ENCODE assay signal across 1 cellular context in the genomic region with DNA sequence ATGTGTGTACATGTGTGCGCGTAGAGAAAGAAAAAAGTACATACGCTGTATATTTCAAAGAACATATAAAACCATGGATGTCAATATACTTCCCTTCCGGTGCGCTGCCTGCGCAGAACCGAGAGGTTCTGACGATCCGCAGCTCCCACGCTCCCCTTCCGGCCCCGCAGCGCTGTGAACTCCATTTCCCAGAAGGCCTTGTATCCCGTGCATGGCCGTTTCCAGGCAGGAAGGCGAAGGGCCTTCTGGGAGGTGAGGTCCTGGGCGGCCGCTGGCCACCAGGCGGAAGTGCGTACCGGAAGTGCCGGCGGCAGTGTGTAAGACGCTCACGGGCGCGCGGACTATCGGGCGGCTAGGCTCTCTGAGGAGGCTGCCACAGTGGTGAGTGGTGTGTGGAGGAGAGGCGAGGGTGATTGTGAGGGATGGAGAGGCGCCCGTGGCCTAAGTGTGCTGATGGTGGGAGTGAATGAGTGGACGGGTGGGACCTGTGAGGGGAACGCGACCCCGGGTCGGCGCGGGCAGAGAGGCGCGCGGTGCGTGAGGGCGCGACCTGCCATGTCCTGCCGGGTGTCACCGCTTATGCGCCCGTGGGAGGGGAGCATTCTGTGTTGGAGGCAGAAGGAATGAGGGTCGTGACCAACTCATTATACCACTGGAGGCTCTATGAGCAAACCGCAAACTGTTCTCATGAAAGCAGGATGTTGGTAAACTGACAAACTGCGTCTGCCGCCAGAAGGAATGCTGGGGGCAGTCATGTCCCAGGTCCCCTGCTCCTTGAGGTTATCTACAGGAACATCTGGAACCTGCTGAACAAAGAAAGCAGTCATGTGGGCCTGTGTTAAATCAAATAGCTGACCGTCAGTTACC.
TF ChIP-seq lines count a peak whose summit lies in the region.

TSS of gene ERVK3-1 (plus strand) at position 313 of the 867 bp plus-strand sequence. CDS start 6,792 bp downstream, outside the sequence.

TF ChIP-seq in HepG2, 621 proteins besides CTCF, POLR2A, EP300 and RAD21 (continued from another document and continues in another):
- TF ChIP-seq ZNF180 (CRISPR knock-in tag; IDR thresholded peaks at IDR 0.05; ENCODE audit: borderline replicate concordance, low read depth) = peak; percentile 28; the same call in 1 of the 2 replicates
- peak; percentile 99 for TF ChIP-seq IRF2 (CRISPR knock-in tag; IDR thresholded peaks at IDR 0.05)
- TF ChIP-seq ZNF251 (CRISPR knock-in tag; IDR thresholded peaks at IDR 0.05) = 0 out of 2 replicates have a peak, but pooled peaks have one; percentile 27
- TF ChIP-seq CENPBD1 (CRISPR knock-in tag; IDR thresholded peaks at IDR 0.05; ENCODE audit: borderline replicate concordance, low read depth) = no peak
- TF ChIP-seq RNF2 (conservative IDR thresholded peaks at IDR 0.05; ENCODE audit: low read depth) = peak; percentile 38; the same call in 1 of the 2 replicates
- TF ChIP-seq ZMYM4 (CRISPR knock-in tag; IDR thresholded peaks at IDR 0.05) = peak; percentile 60; the same call in 1 of the 2 replicates
- no peak for TF ChIP-seq THYN1 (CRISPR knock-in tag; IDR thresholded peaks at IDR 0.05; ENCODE audit: borderline replicate concordance, low read depth)
- no peak for TF ChIP-seq ZNF367 (CRISPR knock-in tag; IDR thresholded peaks at IDR 0.05; ENCODE audit: borderline replicate concordance)
- TF ChIP-seq MTF2 (CRISPR knock-in tag; IDR thresholded peaks at IDR 0.05; ENCODE audit: borderline replicate concordance) = no peak
- TF ChIP-seq SMARCE1 (IDR thresholded peaks at IDR 0.05; ENCODE audit: borderline replicate concordance) = no peak
- TF ChIP-seq ZNF768 (CRISPR knock-in tag; IDR thresholded peaks at IDR 0.05) = peak; percentile 69; the same call in 1 of the 2 replicates
- TF ChIP-seq ZNF850 (CRISPR knock-in tag; conservative IDR thresholded peaks at IDR 0.05) = no peak
- no peak for TF ChIP-seq ZNF337 (CRISPR knock-in tag; IDR thresholded peaks at IDR 0.05; ENCODE audit: borderline replicate concordance, low read depth)
- TF ChIP-seq CCAR2 (optimal IDR thresholded peaks at IDR 0.05; ENCODE audit: low read depth, low read length) = no peak
- TF ChIP-seq KDM3A (CRISPR knock-in tag; IDR thresholded peaks at IDR 0.05; ENCODE audit: low read depth) = peak; percentile 75; the same call in 1 of the 2 replicates
- no peak for TF ChIP-seq MZF1 (CRISPR knock-in tag; IDR thresholded peaks at IDR 0.05; ENCODE audit: borderline replicate concordance)
- TF ChIP-seq, protein P1, sequence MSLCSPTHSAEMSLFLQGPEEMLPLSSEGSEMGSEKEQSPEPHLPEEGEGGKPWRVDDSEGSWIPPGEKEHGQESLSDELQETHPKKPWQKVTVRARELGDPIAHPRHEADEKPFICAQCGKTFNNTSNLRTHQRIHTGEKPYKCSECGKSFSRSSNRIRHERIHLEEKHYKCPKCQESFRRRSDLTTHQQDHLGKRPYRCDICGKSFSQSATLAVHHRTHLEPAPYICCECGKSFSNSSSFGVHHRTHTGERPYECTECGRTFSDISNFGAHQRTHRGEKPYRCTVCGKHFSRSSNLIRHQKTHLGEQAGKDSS (CRISPR knock-in tag; IDR thresholded peaks at IDR 0.05; ENCODE audit: borderline replicate concordance, low read depth) = peak; percentile 7; the same call in 1 of the 2 replicates
- TF ChIP-seq, protein P2, sequence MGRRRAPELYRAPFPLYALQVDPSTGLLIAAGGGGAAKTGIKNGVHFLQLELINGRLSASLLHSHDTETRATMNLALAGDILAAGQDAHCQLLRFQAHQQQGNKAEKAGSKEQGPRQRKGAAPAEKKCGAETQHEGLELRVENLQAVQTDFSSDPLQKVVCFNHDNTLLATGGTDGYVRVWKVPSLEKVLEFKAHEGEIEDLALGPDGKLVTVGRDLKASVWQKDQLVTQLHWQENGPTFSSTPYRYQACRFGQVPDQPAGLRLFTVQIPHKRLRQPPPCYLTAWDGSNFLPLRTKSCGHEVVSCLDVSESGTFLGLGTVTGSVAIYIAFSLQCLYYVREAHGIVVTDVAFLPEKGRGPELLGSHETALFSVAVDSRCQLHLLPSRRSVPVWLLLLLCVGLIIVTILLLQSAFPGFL (CRISPR knock-in tag; IDR thresholded peaks at IDR 0.05) = 0 out of 2 replicates have a peak, but pooled peaks have one; percentile 55
- 0 out of 2 replicates have a peak, but pooled peaks have one; percentile 22 for TF ChIP-seq ZNF605 (CRISPR knock-in tag; IDR thresholded peaks at IDR 0.05)
- TF ChIP-seq ATM (IDR thresholded peaks at IDR 0.05; ENCODE audit: borderline replicate concordance) = no peak
- TF ChIP-seq PAF1 (CRISPR knock-in tag; IDR thresholded peaks at IDR 0.05) = 0 out of 2 replicates have a peak, but pooled peaks have one; percentile 63
- TF ChIP-seq MTERF4 (CRISPR knock-in tag; IDR thresholded peaks at IDR 0.05) = peak; percentile 62; the same call in 1 of the 2 replicates
- no peak for TF ChIP-seq ZNF570 (CRISPR knock-in tag; IDR thresholded peaks at IDR 0.05; ENCODE audit: borderline replicate concordance)
- no peak for TF ChIP-seq MAFF (IDR thresholded peaks at IDR 0.05; ENCODE audit: low read depth, low read length)
- TF ChIP-seq CAMTA2 (CRISPR knock-in tag; IDR thresholded peaks at IDR 0.05; ENCODE audit: borderline replicate concordance) = 0 out of 2 replicates have a peak, but pooled peaks have one; percentile 9
- TF ChIP-seq, protein P3, sequence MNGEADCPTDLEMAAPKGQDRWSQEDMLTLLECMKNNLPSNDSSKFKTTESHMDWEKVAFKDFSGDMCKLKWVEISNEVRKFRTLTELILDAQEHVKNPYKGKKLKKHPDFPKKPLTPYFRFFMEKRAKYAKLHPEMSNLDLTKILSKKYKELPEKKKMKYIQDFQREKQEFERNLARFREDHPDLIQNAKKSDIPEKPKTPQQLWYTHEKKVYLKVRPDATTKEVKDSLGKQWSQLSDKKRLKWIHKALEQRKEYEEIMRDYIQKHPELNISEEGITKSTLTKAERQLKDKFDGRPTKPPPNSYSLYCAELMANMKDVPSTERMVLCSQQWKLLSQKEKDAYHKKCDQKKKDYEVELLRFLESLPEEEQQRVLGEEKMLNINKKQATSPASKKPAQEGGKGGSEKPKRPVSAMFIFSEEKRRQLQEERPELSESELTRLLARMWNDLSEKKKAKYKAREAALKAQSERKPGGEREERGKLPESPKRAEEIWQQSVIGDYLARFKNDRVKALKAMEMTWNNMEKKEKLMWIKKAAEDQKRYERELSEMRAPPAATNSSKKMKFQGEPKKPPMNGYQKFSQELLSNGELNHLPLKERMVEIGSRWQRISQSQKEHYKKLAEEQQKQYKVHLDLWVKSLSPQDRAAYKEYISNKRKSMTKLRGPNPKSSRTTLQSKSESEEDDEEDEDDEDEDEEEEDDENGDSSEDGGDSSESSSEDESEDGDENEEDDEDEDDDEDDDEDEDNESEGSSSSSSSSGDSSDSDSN (CRISPR knock-in tag; IDR thresholded peaks at IDR 0.05) = peak; percentile 78
- peak; percentile 94 for TF ChIP-seq GABPA (IDR thresholded peaks at IDR 0.05; ENCODE audit: low read depth, low read length)
- TF ChIP-seq GABPA (CRISPR knock-in tag; IDR thresholded peaks at IDR 0.05; ENCODE audit: low read depth) = peak; percentile 99
- TF ChIP-seq MED1 (CRISPR knock-in tag; IDR thresholded peaks at IDR 0.05) = peak; percentile 52
- 0 out of 2 replicates have a peak, but pooled peaks have one; percentile 56 for TF ChIP-seq ZKSCAN8 (CRISPR knock-in tag; IDR thresholded peaks at IDR 0.05; ENCODE audit: borderline replicate concordance)
- TF ChIP-seq POGZ (CRISPR knock-in tag; IDR thresholded peaks at IDR 0.05) = no peak; the same call in 1 of the 2 replicates
- TF ChIP-seq HNF1B (CRISPR knock-in tag; IDR thresholded peaks at IDR 0.05) = peak; percentile 68
- peak; percentile 92 for TF ChIP-seq POLR2G (IDR thresholded peaks at IDR 0.05; ENCODE audit: low read depth, low read length)
- peak; percentile 78; the same call in 1 of the 2 replicates for TF ChIP-seq ELK4 (CRISPR knock-in tag; IDR thresholded peaks at IDR 0.05; ENCODE audit: borderline replicate concordance)
- no peak for TF ChIP-seq RBAK (CRISPR knock-in tag; IDR thresholded peaks at IDR 0.05)
- peak; percentile 94 for TF ChIP-seq PHF20 (CRISPR knock-in tag; IDR thresholded peaks at IDR 0.05)
- peak; percentile 44; the same call in 1 of the 2 replicates for TF ChIP-seq ZFP41 (CRISPR knock-in tag; IDR thresholded peaks at IDR 0.05; ENCODE audit: borderline replicate concordance)
- TF ChIP-seq HDAC2 (CRISPR knock-in tag; IDR thresholded peaks at IDR 0.05) = peak; percentile 71
- peak; percentile 61; the same call in 1 of the 2 replicates for TF ChIP-seq ZNF614 (CRISPR knock-in tag; IDR thresholded peaks at IDR 0.05; ENCODE audit: borderline replicate concordance)
- TF ChIP-seq, protein P4, sequence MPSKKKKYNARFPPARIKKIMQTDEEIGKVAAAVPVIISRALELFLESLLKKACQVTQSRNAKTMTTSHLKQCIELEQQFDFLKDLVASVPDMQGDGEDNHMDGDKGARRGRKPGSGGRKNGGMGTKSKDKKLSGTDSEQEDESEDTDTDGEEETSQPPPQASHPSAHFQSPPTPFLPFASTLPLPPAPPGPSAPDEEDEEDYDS (CRISPR knock-in tag; IDR thresholded peaks at IDR 0.05) = peak; percentile 93
- TF ChIP-seq RBFOX2 (IDR thresholded peaks at IDR 0.05; ENCODE audit: low read depth, low read length) = peak; percentile 89
- TF ChIP-seq CBFB (CRISPR knock-in tag; IDR thresholded peaks at IDR 0.05) = 0 out of 2 replicates have a peak, but pooled peaks have one; percentile 48
- peak; percentile 56 for TF ChIP-seq ZC3H13 (CRISPR knock-in tag; IDR thresholded peaks at IDR 0.05)
- TF ChIP-seq, protein P5, sequence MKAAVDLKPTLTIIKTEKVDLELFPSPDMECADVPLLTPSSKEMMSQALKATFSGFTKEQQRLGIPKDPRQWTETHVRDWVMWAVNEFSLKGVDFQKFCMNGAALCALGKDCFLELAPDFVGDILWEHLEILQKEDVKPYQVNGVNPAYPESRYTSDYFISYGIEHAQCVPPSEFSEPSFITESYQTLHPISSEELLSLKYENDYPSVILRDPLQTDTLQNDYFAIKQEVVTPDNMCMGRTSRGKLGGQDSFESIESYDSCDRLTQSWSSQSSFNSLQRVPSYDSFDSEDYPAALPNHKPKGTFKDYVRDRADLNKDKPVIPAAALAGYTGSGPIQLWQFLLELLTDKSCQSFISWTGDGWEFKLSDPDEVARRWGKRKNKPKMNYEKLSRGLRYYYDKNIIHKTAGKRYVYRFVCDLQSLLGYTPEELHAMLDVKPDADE (CRISPR knock-in tag; IDR thresholded peaks at IDR 0.05) = no peak
- TF ChIP-seq ATF7 (IDR thresholded peaks at IDR 0.05) = no peak
- no peak for TF ChIP-seq ATF7 (CRISPR knock-in tag; IDR thresholded peaks at IDR 0.05)
- peak; percentile 91 for TF ChIP-seq ZNF274 (CRISPR knock-in tag; IDR thresholded peaks at IDR 0.05)
- TF ChIP-seq ZFP36 (IDR thresholded peaks at IDR 0.05; ENCODE audit: borderline replicate concordance, low read depth, low read length, partially characterized antibody) = no peak
- TF ChIP-seq HOMEZ (CRISPR knock-in tag; IDR thresholded peaks at IDR 0.05; ENCODE audit: low read depth) = no peak
- peak; percentile 62; the same call in 1 of the 2 replicates for TF ChIP-seq ZBTB25 (CRISPR knock-in tag; IDR thresholded peaks at IDR 0.05)
- 0 out of 2 replicates have a peak, but pooled peaks have one; percentile 29 for TF ChIP-seq ZBTB7B (CRISPR knock-in tag; IDR thresholded peaks at IDR 0.05)
